In genomic region chr20:32332614-32333013, GRCh38 we compare ENCODE assay signal across 9 cellular contexts. TPM values are rescaled to one million over a fixed set of nuclear protein-coding genes. Genes with fewer than 3 reads are reported as not detected.
DNase-seq lines count a peak whose midpoint lies in the region; ATAC-seq and TF ChIP-seq lines count a peak whose summit lies in the region.
"Had no signal": no experiment of that assay in that cellular context is flagged by ENCODE, and none has a peak within 500 bp of the region (broad histone marks: within the 10 kb centered on the region; RNA-seq: fewer than 3 reads in every experiment).

No MANE protein-coding gene starts in this region.

- ATAC-seq in GM18502 (IDR thresholded peaks at IDR 0.05; ENCODE audit: poor library complexity, unreplicated experiment): peak; percentile 11
- peak; percentile 13 for ATAC-seq in HG02870 (IDR thresholded peaks at IDR 0.05; ENCODE audit: unreplicated experiment)
- ATAC-seq in HG03095 (IDR thresholded peaks at IDR 0.05; ENCODE audit: unreplicated experiment): no peak

- DNase-seq in amniotic epithelial cell (ENCODE audit: low read depth): peak; percentile 43
- peak; percentile 84 for DNase-seq in myocyte (ENCODE audit: low read depth)
- DNase-seq in GM10266 (ENCODE audit: extremely low spot score): no peak
- no peak for DNase-seq in SIG-M5 (lab: John Stamatoyannopoulos, UW)
- DNase-seq: midbrain, SHP77 had no signal

- TF ChIP-seq CTCF in GM10266 (IDR thresholded peaks at IDR 0.05; ENCODE audit: control insufficient read depth, insufficient read depth, low read depth, missing control alignments): no peak

RNA-seq across cellular contexts. Expression of gene ASXL1, which starts 25.5 kb away (rescaled TPM):
- total RNA-seq in myocyte: 27.0 and 29.9 TPM in 2 replicates
- polyA plus RNA-seq in myocyte (2012): 25.5 TPM

RNA-seq across cellular contexts. Expression of gene KIF3B, which starts 55.2 kb away (rescaled TPM):
- 15.6 and 16.0 TPM in 2 replicates for total RNA-seq in myocyte
- 23.0 TPM for polyA plus RNA-seq in myocyte (2012)

Comparison
In these comparisons a context has a peak if more than half of its experiments do, and no peak if none do; other contexts are left out.
1. DNase-seq: peak in amniotic epithelial cell (single experiment) and myocyte (single experiment); none in GM10266 (single experiment) and SIG-M5 (single experiment).